ENCODE assay signal across 23 cellular contexts in the genomic region with DNA sequence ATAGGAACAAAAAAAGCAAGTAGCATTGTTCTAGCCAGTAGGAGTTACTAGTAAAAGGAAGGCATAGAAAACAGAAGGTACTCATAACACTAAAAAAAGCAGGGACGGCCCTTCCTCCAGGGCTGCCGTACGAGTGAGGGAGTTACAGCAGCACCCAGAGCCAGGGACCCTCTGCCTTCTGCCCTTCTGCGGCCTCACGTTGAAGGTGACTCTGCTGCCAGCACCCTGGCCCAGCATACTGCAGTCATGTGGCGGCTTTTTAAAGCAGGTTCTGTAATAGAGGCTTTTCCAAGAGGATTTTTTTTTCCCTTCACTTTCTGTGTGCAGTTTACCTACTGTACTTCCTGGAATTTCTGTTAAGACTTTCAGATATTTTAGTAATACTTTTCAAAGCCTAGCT.
"Had no signal": no experiment of that assay in that cellular context is flagged by ENCODE, and none has a peak within 500 bp of the region (broad histone marks: within the 10 kb centered on the region; RNA-seq: fewer than 3 reads in every experiment).

No MANE protein-coding gene starts in this region.

- H3K4me3 Mint-ChIP-seq: activated CD4-positive, alpha-beta T cell treated with anti-CD3 and anti-CD28 coated beads for 36 hours; activated naive CD8-positive, alpha-beta T cell; activated T-cell treated with anti-CD3 and anti-CD28 coated beads, Interleukin-2, amount 50 U/mL, for 72 hours had no signal

- ATAC-seq: activated CD4-positive, alpha-beta T cell treated with anti-CD3 and anti-CD28 coated beads for 36 hours; activated T-cell treated with anti-CD3 and anti-CD28 coated beads, Interleukin-2, amount 50 U/mL, for 72 hours; left lobe of liver; pancreas; upper lobe of right lung had no signal

- H3K9me3 Mint-ChIP-seq: activated T-cell treated with anti-CD3 and anti-CD28 coated beads, Interleukin-2, amount 50 U/mL, for 72 hours had no signal

- DNase-seq: activated CD4-positive, alpha-beta T cell treated with anti-CD3 and anti-CD28 coated beads for 36 hours; activated CD4-positive, CD25-positive, alpha-beta regulatory T cell; activated naive CD4-positive, alpha-beta T cell; activated T-cell treated with anti-CD3 and anti-CD28 coated beads for 4 hours; activated T-cell treated with anti-CD3 and anti-CD28 coated beads, Interleukin-2, amount 50 U/mL, for 72 hours; anterior cingulate cortex; head of caudate nucleus; mesendoderm; nucleus accumbens; pancreas; retina; stimulated activated CD4-positive, alpha-beta T cell treated with anti-CD3 and anti-CD28 coated beads, Interleukin-15, amount 100 ng/mL, for 24 hours; stimulated activated CD4-positive, alpha-beta T cell treated with anti-CD3 and anti-CD28 coated beads, Interleukin-2, amount 100 ng/mL, for 24 hours; stimulated activated naive CD4-positive, alpha-beta T cell; T-helper 1 cell; tibial artery; upper lobe of right lung had no signal

- H3K27me3 ChIP-seq: pancreas, suprapubic skin, tibial artery, upper lobe of right lung had no signal

- H3K27ac Mint-ChIP-seq: activated CD4-positive, alpha-beta T cell treated with anti-CD3 and anti-CD28 coated beads for 36 hours; activated naive CD8-positive, alpha-beta T cell; activated T-cell treated with anti-CD3 and anti-CD28 coated beads, Interleukin-2, amount 50 U/mL, for 72 hours had no signal

- H3K27ac ChIP-seq: coronary artery, pancreas, prostate gland, suprapubic skin, tibial artery, upper lobe of right lung had no signal

- H3K36me3 ChIP-seq: pancreas, prostate gland, suprapubic skin, upper lobe of right lung had no signal

- H3K4me1 ChIP-seq: pancreas, prostate gland, suprapubic skin, tibial artery, upper lobe of right lung had no signal

- H3K4me1 Mint-ChIP-seq: activated CD4-positive, alpha-beta T cell treated with anti-CD3 and anti-CD28 coated beads for 36 hours had no signal

- H3K9me3 ChIP-seq: pancreas, prostate gland, suprapubic skin, tibial artery, upper lobe of right lung had no signal

- H3K4me3 ChIP-seq: coronary artery, lung, pancreas, prostate gland, suprapubic skin, tibial artery, upper lobe of right lung had no signal

- H3K27me3 Mint-ChIP-seq: activated CD4-positive, alpha-beta T cell treated with anti-CD3 and anti-CD28 coated beads for 36 hours; activated naive CD8-positive, alpha-beta T cell had no signal
